In genomic region chr6:32113386-32114352, GRCh38 we compare ENCODE assay signal across 8 cellular contexts. TPM values are rescaled to one million over a fixed set of nuclear protein-coding genes. Genes with fewer than 3 reads are reported as not detected.
DNase-seq lines count a peak whose midpoint lies in the region; ATAC-seq lines count a peak whose summit lies in the region.

No MANE protein-coding gene starts in this region.

- H3K36me3 Mint-ChIP-seq in activated naive CD4-positive, alpha-beta T cell treated with anti-CD3 and anti-CD28 coated beads, Interleukin-2, amount 10 ng/mL, durations not matched to agents 7 days and 5 days: peaks cover 29% of the 10 kb centered on the region

- DNase-seq in GOT3 (lab: John Stamatoyannopoulos, UW) (peak; percentile 62), amniotic epithelial cell (ENCODE audit: low read depth) (peak; percentile 95), left cardiac atrium (peak; percentile 92), posterior cingulate gyrus (peak in 7 of 10 donors; percentile 39 to 82 (median 54)), NCI-H510A treated with DMSO at 0.1 percent for 48 hours (lab: John Stamatoyannopoulos, UW) (no peak)
- DNase-seq in stimulated activated CD4-positive, alpha-beta T cell treated with anti-CD3 and anti-CD28 coated beads, Interleukin-15, amount 100 ng/mL, for 24 hours: no peak
- DNase-seq in activated naive CD4-positive, alpha-beta T cell treated with anti-CD3 and anti-CD28 coated beads, Interleukin-2, amount 10 ng/mL, durations not matched to agents 7 days and 5 days: no peak

- peak; percentile 86 for ATAC-seq in left cardiac atrium
- ATAC-seq in GM19023 (IDR thresholded peaks at IDR 0.05; ENCODE audit: unreplicated experiment): no peak

- H3K27me3 Mint-ChIP-seq in activated naive CD4-positive, alpha-beta T cell treated with anti-CD3 and anti-CD28 coated beads, Interleukin-2, amount 10 ng/mL, durations not matched to agents 7 days and 5 days: peaks cover 16% of the 10 kb centered on the region

- H3K4me1 Mint-ChIP-seq in activated naive CD4-positive, alpha-beta T cell treated with anti-CD3 and anti-CD28 coated beads, Interleukin-2, amount 10 ng/mL, durations not matched to agents 7 days and 5 days: no peaks in the 10 kb centered on the region

- no peak overlapping the region for H3K4me3 Mint-ChIP-seq in activated naive CD4-positive, alpha-beta T cell treated with anti-CD3 and anti-CD28 coated beads, Interleukin-2, amount 10 ng/mL, durations not matched to agents 7 days and 5 days

- H3K9me3 Mint-ChIP-seq in activated naive CD4-positive, alpha-beta T cell treated with anti-CD3 and anti-CD28 coated beads, Interleukin-2, amount 10 ng/mL, durations not matched to agents 7 days and 5 days: no peaks in the 10 kb centered on the region

- H3K27ac Mint-ChIP-seq in activated naive CD4-positive, alpha-beta T cell treated with anti-CD3 and anti-CD28 coated beads, Interleukin-2, amount 10 ng/mL, durations not matched to agents 7 days and 5 days: no peak overlapping the region

- CTCF ChIA-PET in activated naive CD4-positive, alpha-beta T cell treated with anti-CD3 and anti-CD28 coated beads, Interleukin-2, amount 10 ng/mL, durations not matched to agents 7 days and 5 days (lab: Charles Lee): interaction anchor here (1.9 kb wide), 1 partner anchor 11 kb away, joined by 5 read pairs; no protein-coding TSS in a partner anchor

- intact Hi-C loops in left cardiac atrium (cut with DNase I) (no loop called here), posterior cingulate gyrus (cut with DNase I) (no loop called here)

RNA-seq across cellular contexts. Expression of gene TNXB, which starts 4.5 kb away (rescaled TPM):
- total RNA-seq in left cardiac atrium: 100 to 1,000 TPM; 143 to 158 TPM

RNA-seq across cellular contexts. Expression of gene ATF6B, which starts 14.4 kb away (rescaled TPM):
- 10 to 100 TPM; 35.4 to 36.2 TPM for total RNA-seq in left cardiac atrium

RNA-seq across cellular contexts. Expression of gene FKBPL, which starts 16.4 kb away (rescaled TPM):
- 1 to 10 TPM; 2.6 TPM for total RNA-seq in left cardiac atrium

RNA-seq across cellular contexts. Expression of gene PRRT1, which starts 38.1 kb away (rescaled TPM):
- under 1 TPM; 0.77 to 0.97 TPM for total RNA-seq in left cardiac atrium

RNA-seq across cellular contexts. Expression of gene PPT2, which starts 40.3 kb away (rescaled TPM):
- total RNA-seq in left cardiac atrium: 10 to 100 TPM; 20.2 to 29.6 TPM

Comparison
In these comparisons a context has a peak if more than half of its experiments do, and no peak if none do; other contexts are left out.
1. DNase-seq: peak in GOT3 (single experiment), amniotic epithelial cell (single experiment), left cardiac atrium (single experiment) and posterior cingulate gyrus (7 of 10); none in NCI-H510A treated with DMSO at 0.1 percent for 48 hours (single experiment), stimulated activated CD4-positive, alpha-beta T cell treated with anti-CD3 and anti-CD28 coated beads, Interleukin-15, amount 100 ng/mL, for 24 hours (single experiment) and activated naive CD4-positive, alpha-beta T cell treated with anti-CD3 and anti-CD28 coated beads, Interleukin-2, amount 10 ng/mL, durations not matched to agents 7 days and 5 days (single experiment).